In the genomic region with DNA sequence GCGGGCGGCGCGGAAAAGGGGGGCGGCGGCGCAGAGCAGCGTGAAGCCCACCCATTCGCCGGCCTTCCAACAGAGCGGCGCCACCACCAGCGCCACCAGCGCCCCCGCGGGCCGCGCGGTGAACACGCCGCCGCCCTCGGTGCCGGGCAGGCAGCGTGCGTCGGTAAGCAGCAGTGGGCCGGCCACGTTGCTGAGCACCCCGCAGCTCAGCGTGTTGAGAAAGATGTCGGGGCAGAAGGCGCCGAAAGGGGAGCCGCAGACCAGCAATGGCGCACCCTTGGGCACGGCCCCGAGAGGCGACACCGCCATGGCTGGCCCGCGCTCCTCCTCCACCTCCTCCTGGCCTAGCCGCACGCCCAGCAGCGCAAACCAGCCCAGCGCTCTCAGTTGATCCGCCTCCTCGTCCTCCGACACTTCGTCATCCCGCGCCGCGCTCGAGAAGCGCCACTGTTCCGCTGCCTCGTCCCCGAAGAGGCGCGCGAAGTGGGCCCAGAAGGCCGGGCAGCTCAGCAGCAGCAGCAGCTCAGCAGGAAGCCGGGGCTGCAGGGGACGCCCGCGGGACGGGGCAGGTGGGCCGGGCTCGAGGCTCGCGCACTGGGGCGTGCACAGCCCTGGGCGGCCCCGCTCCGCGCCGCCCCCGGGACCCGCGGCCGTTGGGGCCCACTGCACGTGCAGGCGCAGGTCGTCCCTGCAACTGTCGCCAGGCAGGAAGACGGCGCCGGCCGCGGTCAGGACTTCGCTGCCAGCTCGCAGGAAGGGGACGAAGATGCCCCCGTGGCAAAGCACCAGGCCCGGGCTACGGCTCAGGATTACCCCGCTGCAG, we compare ENCODE assay signal across 8 cellular contexts. TPM values are rescaled to one million over a fixed set of nuclear protein-coding genes. Genes with fewer than 3 reads are reported as not detected.
A peak's percentile ranks its signal among the peaks of the same experiment; 100 is the strongest.
DNase-seq lines count a peak whose midpoint lies in the region; ATAC-seq and TF ChIP-seq lines count a peak whose summit lies in the region.

No MANE protein-coding gene starts in this region.

- H3K4me1 Mint-ChIP-seq in IgD-negative memory B cell, result peaks cover 6 to 25% (median 20%) of the 10 kb centered on the region in 3 donors

- H3K27me3 Mint-ChIP-seq in IgD-negative memory B cell, result no peaks in the 10 kb centered on the region

- DNase-seq in SW480 (ENCODE audit: low spot score) (peak; percentile 56), adrenal gland (peak; percentile 64 to 81 (median 72)), right atrium auricular region (ENCODE audit: low spot score) (peak; percentile 64), psoas muscle (peak; percentile 73 to 83), uterus (peak; percentile 50 to 55)

- peak overlapping the region; percentile 81 to 96 (median 86) for H3K27ac ChIP-seq in adrenal gland
- H3K27ac ChIP-seq in right atrium auricular region, result peak overlapping the region; percentile 87 to 91
- H3K27ac ChIP-seq in psoas muscle, result peak overlapping the region; percentile 90
- H3K27ac ChIP-seq in uterus, result peak overlapping the region; percentile 84 to 94

- intact Hi-C loops in adrenal gland (cut with DNase I), result no loop called here
- intact Hi-C loops in psoas muscle (cut with DNase I), result no loop called here
- intact Hi-C loops in uterus (cut with DNase I; ENCODE audit: low total_unique reads), result no loop called here

- no peaks in the 10 kb centered on the region; the same call in 1 of the 2 replicates for H3K36me3 ChIP-seq in ES-I3 (ENCODE audit: insufficient read depth, low read length)
- peaks cover 0 to 21% of the 10 kb centered on the region in 2 donors for H3K36me3 ChIP-seq in adrenal gland (replicated peaks in 1 of 2)
- peaks cover 21% of the 10 kb centered on the region for H3K36me3 ChIP-seq in right atrium auricular region
- H3K36me3 ChIP-seq in psoas muscle (ENCODE audit: insufficient read depth in 1 of 2, low read depth in 1 of 2), result peaks cover 0 to 28% of the 10 kb centered on the region in 2 donors
- H3K36me3 ChIP-seq in uterus, result no peaks in the 10 kb centered on the region

- peak in 5 of 6 experiments; percentile 35 to 72 (median 51) for TF ChIP-seq CTCF in adrenal gland (IDR thresholded peaks at IDR 0.05)
- peak in 1 of 2 donors; percentile 72 for TF ChIP-seq CTCF in right atrium auricular region (IDR thresholded peaks at IDR 0.05)
- peak; percentile 61 for TF ChIP-seq CTCF in psoas muscle (IDR thresholded peaks at IDR 0.05)
- TF ChIP-seq CTCF in uterus (IDR thresholded peaks at IDR 0.05), result peak; percentile 15 to 74 (median 62)

- no peaks in the 10 kb centered on the region; the same call in 1 of the 2 replicates for H3K4me1 ChIP-seq in ES-I3 (ENCODE audit: insufficient read depth, low read length)
- peaks cover 18 to 23% of the 10 kb centered on the region in 2 donors for H3K4me1 ChIP-seq in adrenal gland (replicated peaks in 1 of 2)
- H3K4me1 ChIP-seq in right atrium auricular region, result peaks cover 0 to 22% of the 10 kb centered on the region in 2 donors
- peaks cover 7% of the 10 kb centered on the region for H3K4me1 ChIP-seq in psoas muscle
- H3K4me1 ChIP-seq in uterus, result no peaks in the 10 kb centered on the region

- H3K27ac Mint-ChIP-seq in IgD-negative memory B cell, result peak overlapping the region; percentile 87 to 97 (median 93)

- H3K4me3 Mint-ChIP-seq in IgD-negative memory B cell, result peak overlapping the region; percentile 90 to 96 (median 96)

- WGBS in adrenal gland, 4 donors, result 0 to 1% (median 1%) methylated on average over 9 to 98 of the region's 98 CpGs
- WGBS in psoas muscle, 3 donors, result 0 to 1% (median 0%) methylated on average over 55 to 98 of the region's 98 CpGs

- peak; percentile 41 for ATAC-seq in GM21576 (IDR thresholded peaks at IDR 0.05; ENCODE audit: unreplicated experiment)
- ATAC-seq in psoas muscle, result peak; percentile 74 to 81 (median 78)

- H3K9me3 ChIP-seq in ES-I3 (ENCODE audit: control insufficient read depth, insufficient read depth, low read length), result no peaks in the 10 kb centered on the region
- H3K9me3 ChIP-seq in adrenal gland (replicated peaks in 1 of 3), result no peaks in the 10 kb centered on the region
- no peaks in the 10 kb centered on the region for H3K9me3 ChIP-seq in right atrium auricular region
- H3K9me3 ChIP-seq in psoas muscle, result no peaks in the 10 kb centered on the region
- H3K9me3 ChIP-seq in uterus, result no peaks in the 10 kb centered on the region

- no peaks in the 10 kb centered on the region for H3K27me3 ChIP-seq in adrenal gland
- no peaks in the 10 kb centered on the region for H3K27me3 ChIP-seq in right atrium auricular region
- no peaks in the 10 kb centered on the region for H3K27me3 ChIP-seq in psoas muscle (ENCODE audit: insufficient read depth in 3 of 3, low read length in 2 of 3)
- no peaks in the 10 kb centered on the region for H3K27me3 ChIP-seq in uterus

- peaks cover 2% of the 10 kb centered on the region for H3K36me3 Mint-ChIP-seq in IgD-negative memory B cell

- TF ChIP-seq POLR2A in adrenal gland (IDR thresholded peaks at IDR 0.05) (peak; percentile 14 to 21), uterus (IDR thresholded peaks at IDR 0.05) (no peak)

- peak overlapping the region in 3 of 4 donors; percentile 36 to 74 (median 56) for H3K4me3 ChIP-seq in adrenal gland
- peak overlapping the region; percentile 59 to 73 for H3K4me3 ChIP-seq in right atrium auricular region
- peak overlapping the region; percentile 82 for H3K4me3 ChIP-seq in psoas muscle
- peak overlapping the region; percentile 61 to 67 for H3K4me3 ChIP-seq in uterus

- H3K9me3 Mint-ChIP-seq in IgD-negative memory B cell, result no peaks in the 10 kb centered on the region

- H3K9ac ChIP-seq in ES-I3 (ENCODE audit: low read depth, low read length), result peak overlapping the region; percentile 64

RNA-seq across cellular contexts. Expression of a gene that starts 0.6 kb away (rescaled TPM):
- polyA plus RNA-seq in IgD-negative memory B cell (21.0 TPM), adrenal gland (10 to 100 TPM in 2 of 3 donors, 1 to 10 TPM in 1; 4.9 to 19.5 (median 19.3) TPM), psoas muscle (1 to 10 TPM; 2.8 to 7.5 (median 4.1) TPM)
- total RNA-seq in adrenal gland (10 to 100 TPM in 7 of 8 donors, 1 to 10 TPM in 1; 4.1 to 33.1 (median 18.0) TPM), right atrium auricular region (1 to 10 TPM; 4.4 to 4.9 TPM), psoas muscle (1 to 10 TPM; 2.4 to 4.7 (median 3.7) TPM), uterus (10 to 100 TPM in 3 of 4 donors, 1 to 10 TPM in 1; 5.4 to 15.9 (median 12.7) TPM)

RNA-seq across cellular contexts. Expression of a gene that starts 13.3 kb away (rescaled TPM):
- 4.0 TPM for polyA plus RNA-seq in IgD-negative memory B cell
- total RNA-seq in adrenal gland, result 10 to 100 TPM in 5 of 8 donors, 1 to 10 TPM in 3; 7.4 to 28.6 (median 11.2) TPM
- polyA plus RNA-seq in adrenal gland, result 10 to 100 TPM in 2 of 3 donors, 1 to 10 TPM in 1; 8.9 to 31.2 (median 16.5) TPM
- total RNA-seq in right atrium auricular region, result 10 to 100 TPM in 1 of 2 donors, 1 to 10 TPM in 1; 6.2 to 12.0 TPM
- 10 to 100 TPM; 10.1 to 14.5 (median 10.4) TPM for total RNA-seq in psoas muscle
- 10 to 100 TPM in 2 of 3 donors, 1 to 10 TPM in 1; 8.7 to 40.5 (median 26.3) TPM for polyA plus RNA-seq in psoas muscle
- 10 to 100 TPM in 2 of 4 donors, 1 to 10 TPM in 2; 3.5 to 14.0 (median 8.5) TPM for total RNA-seq in uterus

RNA-seq across cellular contexts. Expression of a gene that starts 24.4 kb away (rescaled TPM):
- 7.2 TPM for polyA plus RNA-seq in IgD-negative memory B cell
- 100 to 1,000 TPM in 4 of 8 donors, 10 to 100 TPM in 4; 70.7 to 230 (median 114) TPM for total RNA-seq in adrenal gland
- polyA plus RNA-seq in adrenal gland, result 100 to 1,000 TPM in 1 of 3 donors, 10 to 100 TPM in 2; 37.3 to 175 (median 41.2) TPM
- total RNA-seq in right atrium auricular region, result 10 to 100 TPM; 57.5 to 60.3 TPM
- total RNA-seq in psoas muscle, result 10 to 100 TPM; 70.0 to 96.8 (median 90.7) TPM
- 10 to 100 TPM; 38.2 to 87.7 (median 63.6) TPM for polyA plus RNA-seq in psoas muscle
- 100 to 1,000 TPM in 2 of 4 donors, 10 to 100 TPM in 2; 38.2 to 232 (median 93.6) TPM for total RNA-seq in uterus

Comparison
In these comparisons a context has a peak if more than half of its experiments do, and no peak if none do; other contexts are left out.
1. Peak in every context shown above with its lines: DNase-seq, ATAC-seq, H3K4me3 ChIP-seq and H3K27ac ChIP-seq.
2. POLR2A ChIP-seq: peak in adrenal gland (2 of 2); none in uterus (0 of 2).